ENCODE assay signal across 24 cellular contexts in the genomic region with DNA sequence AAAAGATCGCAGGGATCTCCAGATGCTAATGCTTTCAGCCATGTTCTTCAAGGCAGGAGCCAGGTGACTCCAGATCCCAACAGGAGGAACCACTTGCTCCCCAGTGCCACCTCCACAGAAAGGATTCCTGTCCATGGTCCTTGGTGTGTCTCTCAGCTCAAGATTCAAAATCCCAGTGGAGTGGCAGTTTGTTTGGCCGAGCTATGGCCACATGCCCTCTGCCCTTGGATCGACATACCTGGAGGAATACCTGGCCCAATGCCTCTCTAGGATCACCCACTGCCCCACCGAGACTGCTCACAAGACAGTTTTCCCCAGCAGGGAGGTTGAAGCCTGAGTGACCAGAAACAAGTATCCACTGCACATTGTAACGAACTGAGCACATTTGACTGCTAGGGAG. TPM values are rescaled to one million over a fixed set of nuclear protein-coding genes. Genes with fewer than 3 reads are reported as not detected.
DNase-seq lines count a peak whose midpoint lies in the region; ATAC-seq and TF ChIP-seq lines count a peak whose summit lies in the region.
"Had no signal": no experiment of that assay in that cellular context is flagged by ENCODE, and none has a peak within 500 bp of the region (broad histone marks: within the 10 kb centered on the region; RNA-seq: fewer than 3 reads in every experiment).

No MANE protein-coding gene starts in this region.

- CTCF ChIA-PET in CD8-positive, alpha-beta T cell (lab: Charles Lee): interaction anchor here (1.3 kb wide), 1 partner anchor 22 kb away, joined by 3 read pairs; no protein-coding TSS in a partner anchor

- H3K27me3 Mint-ChIP-seq in T-helper 2 cell treated with Interferon-gamma antibody and Interleukin-4, amounts not matched to agents 5 μg/mL and 100 μg/mL, for 36 hours (ENCODE audit: low read depth): no peaks in the 10 kb centered on the region
- peaks cover 13% of the 10 kb centered on the region for H3K27me3 Mint-ChIP-seq in CD8-positive, alpha-beta T cell (ENCODE audit: low read depth)
- peaks cover 16% of the 10 kb centered on the region for H3K27me3 Mint-ChIP-seq in endothelial cell (ENCODE audit: unreplicated experiment)
- H3K27me3 Mint-ChIP-seq: stimulated activated memory B cell treated with anti-CD40 and anti-IgM and Interleukin-4, amounts not matched to agents 10 μg/mL and 1 μg/mL and 100 μg/mL, for 72 hours had no signal

- intact Hi-C loops in CD8-positive, alpha-beta T cell (cut with DNase I, micrococcal nuclease): loop anchor here in 1 of 2 experiments (10.0 kb wide), 1 partner anchor 336 kb away; no protein-coding TSS in a partner anchor
- intact Hi-C loops in posterior cingulate gyrus (cut with DNase I): no loop called here

- no peak for TF ChIP-seq CTCF in CD8-positive, alpha-beta T cell (IDR thresholded peaks at IDR 0.05)
- TF ChIP-seq CTCF in endothelial cell (IDR thresholded peaks at IDR 0.05; ENCODE audit: unreplicated experiment) (no peak), GM13976 (IDR thresholded peaks at IDR 0.05; ENCODE audit: borderline replicate concordance, control extremely low read depth, extremely low read depth, insufficient read depth, missing control alignments) (no peak)

- peaks cover 13% of the 10 kb centered on the region for H3K27me3 ChIP-seq in CD8-positive, alpha-beta T cell (ENCODE audit: insufficient read depth, low read length)

- no peak overlapping the region for H3K27ac Mint-ChIP-seq in T-helper 2 cell treated with Interferon-gamma antibody and Interleukin-4, amounts not matched to agents 5 μg/mL and 100 μg/mL, for 36 hours
- H3K27ac Mint-ChIP-seq in CD8-positive, alpha-beta T cell: no peak overlapping the region
- H3K27ac Mint-ChIP-seq in endothelial cell (ENCODE audit: unreplicated experiment): no peak overlapping the region
- H3K27ac Mint-ChIP-seq: activated CD4-positive, alpha-beta memory T cell treated with anti-CD3 and anti-CD28 coated beads for 36 hours; stimulated activated memory B cell treated with anti-CD40 and anti-IgM and Interleukin-4, amounts not matched to agents 10 μg/mL and 1 μg/mL and 100 μg/mL, for 72 hours had no signal

- peaks cover 2% of the 10 kb centered on the region for H3K4me1 Mint-ChIP-seq in T-helper 2 cell treated with Interferon-gamma antibody and Interleukin-4, amounts not matched to agents 5 μg/mL and 100 μg/mL, for 36 hours (ENCODE audit: low read depth)
- H3K4me1 Mint-ChIP-seq in CD8-positive, alpha-beta T cell (ENCODE audit: low read depth): peaks cover 10% of the 10 kb centered on the region
- peaks cover 2% of the 10 kb centered on the region for H3K4me1 Mint-ChIP-seq in endothelial cell (ENCODE audit: unreplicated experiment)

- DNase-seq in T-helper 2 cell treated with Interferon-gamma antibody and Interleukin-4, amounts not matched to agents 5 μg/mL and 100 μg/mL, for 36 hours (ENCODE audit: low spot score): peak; percentile 5
- no peak for DNase-seq in T-helper 2 cell
- peak in 5 of 7 experiments; percentile 0 to 47 (median 4) for DNase-seq in CD8-positive, alpha-beta T cell
- peak; percentile 6 for DNase-seq in endothelial cell (ENCODE audit: low spot score)
- DNase-seq in posterior cingulate gyrus: peak in 7 of 10 donors; percentile 2 to 82 (median 13)
- no peak for DNase-seq in DMS153 treated with DMSO at 0.1 percent for 48 hours (lab: John Stamatoyannopoulos, UW; ENCODE audit: unreplicated experiment)
- no peak for DNase-seq in GM13976 (ENCODE audit: low spot score)
- DNase-seq: activated CD4-positive, alpha-beta memory T cell treated with anti-CD3 and anti-CD28 coated beads for 36 hours; amygdala; DMS 273 treated with DMSO at 0.1 percent for 48 hours; KBM-7; kidney glomerular epithelial cell; NCI-H1092; NCI-H2081; NCI-H524 treated with DMSO at 0.1 percent for 48 hours; small intestine had no signal

- H3K36me3 Mint-ChIP-seq in T-helper 2 cell treated with Interferon-gamma antibody and Interleukin-4, amounts not matched to agents 5 μg/mL and 100 μg/mL, for 36 hours (ENCODE audit: low read depth): no peaks in the 10 kb centered on the region
- no peaks in the 10 kb centered on the region for H3K36me3 Mint-ChIP-seq in CD8-positive, alpha-beta T cell
- H3K36me3 Mint-ChIP-seq in endothelial cell (ENCODE audit: low read depth, unreplicated experiment): no peaks in the 10 kb centered on the region
- H3K36me3 Mint-ChIP-seq: activated CD4-positive, alpha-beta memory T cell treated with anti-CD3 and anti-CD28 coated beads for 36 hours; stimulated activated memory B cell treated with anti-CD40 and anti-IgM and Interleukin-4, amounts not matched to agents 10 μg/mL and 1 μg/mL and 100 μg/mL, for 72 hours had no signal

- no peak overlapping the region for H3K4me3 Mint-ChIP-seq in T-helper 2 cell treated with Interferon-gamma antibody and Interleukin-4, amounts not matched to agents 5 μg/mL and 100 μg/mL, for 36 hours
- no peak overlapping the region for H3K4me3 Mint-ChIP-seq in CD8-positive, alpha-beta T cell
- H3K4me3 Mint-ChIP-seq in endothelial cell (ENCODE audit: unreplicated experiment): no peak overlapping the region
- H3K4me3 Mint-ChIP-seq: activated CD4-positive, alpha-beta memory T cell treated with anti-CD3 and anti-CD28 coated beads for 36 hours; stimulated activated memory B cell treated with anti-CD40 and anti-IgM and Interleukin-4, amounts not matched to agents 10 μg/mL and 1 μg/mL and 100 μg/mL, for 72 hours had no signal

- in situ Hi-C loops in GM13976 (cut with MboI; ENCODE audit: low sequenced_read_pairs, unreplicated experiment): no loop called here

- POLR2A ChIA-PET in CD8-positive, alpha-beta T cell (lab: Charles Lee): no interaction called here

- H3K4me1 ChIP-seq in CD8-positive, alpha-beta T cell (ENCODE audit: insufficient read depth, low read length): no peaks in the 10 kb centered on the region

- H3K36me3 ChIP-seq in CD8-positive, alpha-beta T cell (ENCODE audit: insufficient read depth, low read length): no peaks in the 10 kb centered on the region
- H3K36me3 ChIP-seq: BLaER1, upper lobe of left lung had no signal

- no peak overlapping the region for H3K4me3 ChIP-seq in CD8-positive, alpha-beta T cell (ENCODE audit: low read depth, low read length)
- H3K4me3 ChIP-seq: BLaER1, upper lobe of left lung had no signal

- H3K9me3 ChIP-seq in CD8-positive, alpha-beta T cell (ENCODE audit: low read length): no peaks in the 10 kb centered on the region
- H3K9me3 ChIP-seq: upper lobe of left lung had no signal

- no peak for ATAC-seq in CD8-positive, alpha-beta T cell
- ATAC-seq in HG02623 (IDR thresholded peaks at IDR 0.05; ENCODE audit: unreplicated experiment): no peak
- ATAC-seq: SK-N-SH treated with all-trans-retinoic acid at 6 μM for 48 hours had no signal

- H3K27ac ChIP-seq in CD8-positive, alpha-beta T cell (ENCODE audit: low read depth, low read length): no peak overlapping the region
- H3K27ac ChIP-seq: 22Rv1, BLaER1, parathyroid adenoma, upper lobe of left lung had no signal

- no peaks in the 10 kb centered on the region for H3K9me3 Mint-ChIP-seq in T-helper 2 cell treated with Interferon-gamma antibody and Interleukin-4, amounts not matched to agents 5 μg/mL and 100 μg/mL, for 36 hours
- no peaks in the 10 kb centered on the region for H3K9me3 Mint-ChIP-seq in CD8-positive, alpha-beta T cell
- H3K9me3 Mint-ChIP-seq in endothelial cell (ENCODE audit: unreplicated experiment): no peaks in the 10 kb centered on the region
- H3K9me3 Mint-ChIP-seq: activated CD4-positive, alpha-beta memory T cell treated with anti-CD3 and anti-CD28 coated beads for 36 hours; stimulated activated memory B cell treated with anti-CD40 and anti-IgM and Interleukin-4, amounts not matched to agents 10 μg/mL and 1 μg/mL and 100 μg/mL, for 72 hours had no signal

RNA-seq across cellular contexts. Expression of a gene that starts 3.9 kb away (rescaled TPM):
- not detected for total RNA-seq in CD8-positive, alpha-beta T cell
- total RNA-seq in endothelial cell (ENCODE audit: unreplicated experiment): 0.31 TPM
- total RNA-seq: activated CD4-positive, alpha-beta memory T cell treated with anti-CD3 and anti-CD28 coated beads for 36 hours; H4 had no signal

RNA-seq across cellular contexts. Expression of a gene that starts 18.5 kb away (rescaled TPM):
- under 1 TPM; 0.22 to 0.35 TPM for total RNA-seq in CD8-positive, alpha-beta T cell
- 0.77 TPM for total RNA-seq in endothelial cell (ENCODE audit: unreplicated experiment)

Comparison
In these comparisons a context has a peak if more than half of its experiments do, and no peak if none do; other contexts are left out.
1. DNase-seq: peak in T-helper 2 cell treated with Interferon-gamma antibody and Interleukin-4, amounts not matched to agents 5 μg/mL and 100 μg/mL, for 36 hours (single experiment), CD8-positive, alpha-beta T cell (5 of 7), endothelial cell (single experiment) and posterior cingulate gyrus (7 of 10); none in T-helper 2 cell (0 of 5), DMS153 treated with DMSO at 0.1 percent for 48 hours (single experiment) and GM13976 (single experiment).